Comparison of ENCODE assay signal across 37 cellular contexts in genomic region chr18:46570134-46570533, GRCh38.
"Had no signal": no experiment of that assay in that cellular context is flagged by ENCODE, and none has a peak within 500 bp of the region (broad histone marks: within the 10 kb centered on the region; RNA-seq: fewer than 3 reads in every experiment).

No MANE protein-coding gene starts in this region.

- H3K36me3 Mint-ChIP-seq: activated CD4-positive, alpha-beta memory T cell treated with anti-CD3 and anti-CD28 coated beads for 36 hours; activated naive CD4-positive, alpha-beta T cell treated with anti-CD3 and anti-CD28 coated beads, Interleukin-2, amount 50 U/mL, for 72 hours; activated naive CD8-positive, alpha-beta T cell treated with anti-CD3 and anti-CD28 coated beads, Interleukin-2, amount 10 ng/mL, durations not matched to agents 7 days and 5 days; brain had no signal

- H3K27me3 Mint-ChIP-seq: activated CD4-positive, alpha-beta memory T cell treated with anti-CD3 and anti-CD28 coated beads for 36 hours had no signal

- H3K27me3 ChIP-seq: ascending aorta, cardiac muscle cell had no signal

- H3K4me3 ChIP-seq: ascending aorta, cardiac muscle cell had no signal

- H3K9me3 ChIP-seq: ascending aorta had no signal

- H3K4me3 Mint-ChIP-seq: activated B cell treated with CpG ODN at 0.5 μM for 24 hours; activated CD4-positive, alpha-beta memory T cell treated with anti-CD3 and anti-CD28 coated beads for 36 hours; activated CD4-positive, alpha-beta T cell treated with anti-CD3 and anti-CD28 coated beads, Interleukin-2, amount 10 ng/mL, durations not matched to agents 24 days and 14 days; activated CD8-positive, alpha-beta T cell treated with anti-CD3 and anti-CD28 coated beads for 36 hours; activated naive CD4-positive, alpha-beta T cell treated with anti-CD3 and anti-CD28 coated beads for 36 hours; activated naive CD8-positive, alpha-beta T cell treated with anti-CD3 and anti-CD28 coated beads, Interleukin-2, amount 10 ng/mL, durations not matched to agents 7 days and 5 days; activated naive CD8-positive, alpha-beta T cell treated with anti-CD3 and anti-CD28 coated beads, Interleukin-2, amount 50 U/mL, for 24 hours; activated T-cell treated with anti-CD3 and anti-CD28 coated beads, Interleukin-2, amount 50 U/mL, for 4 hours; activated T-cell treated with anti-CD3 and anti-CD28 coated beads, Interleukin-2, amount 50 U/mL, for 72 hours; activated T-helper 1 cell treated with anti-CD3 and anti-CD28 coated beads, Interleukin-12 subunit alpha, Interleukin-12 subunit beta, Interleukin-2, Interleukin-4 antibody, amounts not matched to agents 30 ng/mL and 10 ng/mL and 1 ng/mL, durations not matched to agents 14 hours and 24 hours and 36 hours; activated T-helper 17 cell treated with anti-CD3 and anti-CD28 coated beads, Interleukin-2, amount 50 U/mL, for 72 hours; brain; central memory CD8-positive, alpha-beta T cell; T-helper 1 cell treated with Interleukin-12 subunit alpha and Interleukin-12 subunit beta and Interleukin-4 antibody, amounts not matched to agents 30 μg/mL and 1 μg/mL, for 36 hours; T-helper 2 cell treated with Interferon-gamma antibody and Interleukin-4, amounts not matched to agents 5 μg/mL and 100 μg/mL, for 36 hours had no signal

- H3K27ac Mint-ChIP-seq: activated B cell treated with CpG ODN at 0.5 μM for 24 hours; activated CD4-positive, alpha-beta memory T cell treated with anti-CD3 and anti-CD28 coated beads for 36 hours; activated CD4-positive, alpha-beta T cell treated with anti-CD3 and anti-CD28 coated beads, Interleukin-2, amount 10 ng/mL, durations not matched to agents 24 days and 14 days; activated CD8-positive, alpha-beta T cell treated with anti-CD3 and anti-CD28 coated beads for 36 hours; activated naive CD4-positive, alpha-beta T cell treated with anti-CD3 and anti-CD28 coated beads for 36 hours; activated naive CD8-positive, alpha-beta T cell treated with anti-CD3 and anti-CD28 coated beads, Interleukin-2, amount 10 ng/mL, durations not matched to agents 7 days and 5 days; activated naive CD8-positive, alpha-beta T cell treated with anti-CD3 and anti-CD28 coated beads, Interleukin-2, amount 50 U/mL, for 24 hours; activated T-cell treated with anti-CD3 and anti-CD28 coated beads, Interleukin-2, amount 50 U/mL, for 72 hours; activated T-helper 1 cell treated with anti-CD3 and anti-CD28 coated beads, Interleukin-12 subunit alpha, Interleukin-12 subunit beta, Interleukin-2, Interleukin-4 antibody, amounts not matched to agents 30 ng/mL and 10 ng/mL and 1 ng/mL, durations not matched to agents 14 hours and 24 hours and 36 hours; activated T-helper 17 cell treated with anti-CD3 and anti-CD28 coated beads, Interleukin-2, amount 50 U/mL, for 72 hours; brain; T-helper 1 cell treated with Interleukin-12 subunit alpha and Interleukin-12 subunit beta and Interleukin-4 antibody, amounts not matched to agents 30 μg/mL and 1 μg/mL, for 36 hours; T-helper 2 cell treated with Interferon-gamma antibody and Interleukin-4, amounts not matched to agents 5 μg/mL and 100 μg/mL, for 36 hours had no signal

- H3K36me3 ChIP-seq: ascending aorta, cardiac muscle cell had no signal

- H3K27ac ChIP-seq: ascending aorta, cardiac muscle cell, VCaP had no signal

- H3K4me1 ChIP-seq: ascending aorta had no signal

- DNase-seq: activated B cell treated with CpG ODN at 0.5 μM for 24 hours; activated CD4-positive, alpha-beta memory T cell treated with anti-CD3 and anti-CD28 coated beads for 36 hours; activated CD4-positive, alpha-beta T cell treated with anti-CD3 and anti-CD28 coated beads for 4 hours; activated CD4-positive, alpha-beta T cell treated with anti-CD3 and anti-CD28 coated beads, Interleukin-2, amount 10 ng/mL, durations not matched to agents 24 days and 14 days; activated CD4-positive, alpha-beta T cell treated with anti-CD3 and anti-CD28 coated beads, Interleukin-2, amount 50 U/mL, for 1 hour; activated CD4-positive, alpha-beta T cell treated with anti-CD3 and anti-CD28 coated beads, Interleukin-2, amount 50 U/mL, for 4 hours; activated CD4-positive, CD25-positive, alpha-beta regulatory T cell treated with anti-CD3 and anti-CD28 coated beads, Interleukin-2, amount 50 U/mL, for 72 hours; activated CD8-positive, alpha-beta memory T cell treated with anti-CD3 and anti-CD28 coated beads, Interleukin-2, amount 50 U/mL, for 4 hours; activated CD8-positive, alpha-beta T cell treated with anti-CD3 and anti-CD28 coated beads for 36 hours; activated effector memory CD4-positive, alpha-beta T cell treated with anti-CD3 and anti-CD28 coated beads, Interleukin-2, amount 50 U/mL, for 16 hours; activated gamma-delta T cell treated with Interleukin-2 at 50 U/mL for 16 hours; activated naive CD4-positive, alpha-beta T cell; activated naive CD4-positive, alpha-beta T cell treated with anti-CD3 and anti-CD28 coated beads for 36 hours; activated naive CD4-positive, alpha-beta T cell treated with anti-CD3 and anti-CD28 coated beads, Interleukin-2, amount 50 U/mL, for 16 hours; activated naive CD8-positive, alpha-beta T cell treated with anti-CD3 and anti-CD28 coated beads, Interleukin-2, amount 10 ng/mL, durations not matched to agents 7 days and 5 days; activated naive CD8-positive, alpha-beta T cell treated with anti-CD3 and anti-CD28 coated beads, Interleukin-2, amount 50 U/mL, for 24 hours; activated T-cell treated with anti-CD3 and anti-CD28 coated beads for 4 hours; activated T-cell treated with anti-CD3 and anti-CD28 coated beads, Interleukin-2, amount 50 U/mL, for 1 hour; activated T-cell treated with anti-CD3 and anti-CD28 coated beads, Interleukin-2, amount 50 U/mL, for 4 hours; activated T-cell treated with anti-CD3 and anti-CD28 coated beads, Interleukin-2, amount 50 U/mL, for 72 hours; amygdala; anterior cingulate cortex; caudate nucleus; SW 1271; T-helper 1 cell; T-helper 2 cell; T-helper 9 cell had no signal

- H3K9me3 Mint-ChIP-seq: activated B cell treated with CpG ODN at 0.5 μM for 24 hours; activated CD4-positive, alpha-beta memory T cell treated with anti-CD3 and anti-CD28 coated beads for 36 hours; activated CD4-positive, alpha-beta T cell treated with anti-CD3 and anti-CD28 coated beads, Interleukin-2, amount 10 ng/mL, durations not matched to agents 24 days and 14 days; activated CD8-positive, alpha-beta T cell treated with anti-CD3 and anti-CD28 coated beads for 36 hours; activated naive CD4-positive, alpha-beta T cell treated with anti-CD3 and anti-CD28 coated beads for 36 hours; activated naive CD4-positive, alpha-beta T cell treated with anti-CD3 and anti-CD28 coated beads, Interleukin-2, amount 50 U/mL, for 72 hours; activated naive CD8-positive, alpha-beta T cell treated with anti-CD3 and anti-CD28 coated beads, Interleukin-2, amount 10 ng/mL, durations not matched to agents 7 days and 5 days; activated naive CD8-positive, alpha-beta T cell treated with anti-CD3 and anti-CD28 coated beads, Interleukin-2, amount 50 U/mL, for 24 hours; activated T-cell treated with anti-CD3 and anti-CD28 coated beads, Interleukin-2, amount 50 U/mL, for 4 hours; activated T-cell treated with anti-CD3 and anti-CD28 coated beads, Interleukin-2, amount 50 U/mL, for 72 hours; activated T-helper 1 cell treated with anti-CD3 and anti-CD28 coated beads, Interleukin-12 subunit alpha, Interleukin-12 subunit beta, Interleukin-2, Interleukin-4 antibody, amounts not matched to agents 30 ng/mL and 10 ng/mL and 1 ng/mL, durations not matched to agents 14 hours and 24 hours and 36 hours; activated T-helper 17 cell treated with anti-CD3 and anti-CD28 coated beads, Interleukin-2, amount 50 U/mL, for 72 hours; central memory CD8-positive, alpha-beta T cell; T-helper 1 cell treated with Interleukin-12 subunit alpha and Interleukin-12 subunit beta and Interleukin-4 antibody, amounts not matched to agents 30 μg/mL and 1 μg/mL, for 36 hours; T-helper 2 cell treated with Interferon-gamma antibody and Interleukin-4, amounts not matched to agents 5 μg/mL and 100 μg/mL, for 36 hours had no signal

- H3K4me1 Mint-ChIP-seq: activated B cell treated with CpG ODN at 0.5 μM for 24 hours; activated CD4-positive, alpha-beta T cell treated with anti-CD3 and anti-CD28 coated beads, Interleukin-2, amount 10 ng/mL, durations not matched to agents 24 days and 14 days; activated naive CD8-positive, alpha-beta T cell treated with anti-CD3 and anti-CD28 coated beads, Interleukin-2, amount 10 ng/mL, durations not matched to agents 7 days and 5 days; activated naive CD8-positive, alpha-beta T cell treated with anti-CD3 and anti-CD28 coated beads, Interleukin-2, amount 50 U/mL, for 24 hours; activated T-helper 17 cell treated with anti-CD3 and anti-CD28 coated beads, Interleukin-2, amount 50 U/mL, for 72 hours; central memory CD8-positive, alpha-beta T cell had no signal
